8 cellular contexts compared by ENCODE assay signal in genomic region chr12:98418357-98419075, GRCh38.
DNase-seq lines count a peak whose midpoint lies in the region; ATAC-seq and TF ChIP-seq lines count a peak whose summit lies in the region.

No MANE protein-coding gene starts in this region.

- H3K36me3 Mint-ChIP-seq in brain: no peaks in the 10 kb centered on the region

- H3K27me3 ChIP-seq in WERI-Rb-1 (ENCODE audit: insufficient read depth, low read depth, severe bottlenecking): no peaks in the 10 kb centered on the region

- peak overlapping the region in 3 of 5 experiments; percentile 20 to 78 (median 70) for H3K27ac Mint-ChIP-seq in brain

- TF ChIP-seq CTCF in AG09319 (IDR thresholded peaks at IDR 0.05; ENCODE audit: low read depth, low read length): no peak
- no peak for TF ChIP-seq CTCF in brain (conservative IDR thresholded peaks at IDR 0.05)
- TF ChIP-seq CTCF in WERI-Rb-1 (IDR thresholded peaks at IDR 0.05; ENCODE audit: low read depth, low read length): no peak

- peak; percentile 82 for ATAC-seq in GM21529 (IDR thresholded peaks at IDR 0.05; ENCODE audit: unreplicated experiment)

- H3K27me3 Mint-ChIP-seq in brain: no peaks in the 10 kb centered on the region

- H3K4me3 Mint-ChIP-seq in brain: peak overlapping the region in 3 of 5 experiments; percentile 1 to 63 (median 25)

- no peaks in the 10 kb centered on the region for H3K36me3 ChIP-seq in WERI-Rb-1

- peaks cover 48% of the 10 kb centered on the region for H3K4me1 Mint-ChIP-seq in brain

- DNase-seq in AG09319 (ENCODE audit: extremely low read depth, low read depth): peak; percentile 98
- DNase-seq in HT1080 (ENCODE audit: low read depth): peak; percentile 87
- DNase-seq in left kidney (ENCODE audit: low read depth, low spot score): peak; percentile 77
- DNase-seq in DMS53 (lab: John Stamatoyannopoulos, UW): no peak
- DNase-seq in WERI-Rb-1: no peak
- no peak for DNase-seq in stimulated activated CD4-positive, alpha-beta T cell treated with anti-CD3 and anti-CD28 coated beads, Interleukin-2, amount 100 ng/mL, for 24 hours

- no peaks in the 10 kb centered on the region for H3K9me3 ChIP-seq in WERI-Rb-1 (ENCODE audit: severe bottlenecking)

- H3K4me3 ChIP-seq in WERI-Rb-1 (ENCODE audit: low read depth, low read length): no peak overlapping the region

- peaks cover 0 to 3% (median 0%) of the 10 kb centered on the region in 5 experiments for H3K9me3 Mint-ChIP-seq in brain

- H3K27ac ChIP-seq in WERI-Rb-1: no peak overlapping the region

Comparison
In these comparisons a context has a peak if more than half of its experiments do, and no peak if none do; other contexts are left out.
1. DNase-seq: peak in AG09319 (single experiment), HT1080 (single experiment) and left kidney (single experiment); none in DMS53 (single experiment), WERI-Rb-1 (single experiment) and stimulated activated CD4-positive, alpha-beta T cell treated with anti-CD3 and anti-CD28 coated beads, Interleukin-2, amount 100 ng/mL, for 24 hours (0 of 2).